In genomic region chr21:17708541-17709265, GRCh38 we compare ENCODE assay signal across 9 cellular contexts.
A peak's percentile ranks its signal among the peaks of the same experiment; 100 is the strongest.
DNase-seq lines count a peak whose midpoint lies in the region; ATAC-seq lines count a peak whose summit lies in the region.
"Had no signal": no experiment of that assay in that cellular context is flagged by ENCODE, and none has a peak within 500 bp of the region (broad histone marks: within the 10 kb centered on the region; RNA-seq: fewer than 3 reads in every experiment).

No MANE protein-coding gene starts in this region.

- no peaks in the 10 kb centered on the region for H3K27me3 Mint-ChIP-seq in activated naive CD4-positive, alpha-beta T cell treated with anti-CD3 and anti-CD28 coated beads for 36 hours (ENCODE audit: low read depth)
- peaks cover 7% of the 10 kb centered on the region for H3K27me3 Mint-ChIP-seq in stimulated activated naive CD8-positive, alpha-beta T cell treated with anti-CD3 and anti-CD28 coated beads, Interleukin-15, Interleukin-2, amounts not matched to agents 100 ng/mL and 50 ng/mL, for 24 hours

- ATAC-seq in HG02798 (IDR thresholded peaks at IDR 0.05; ENCODE audit: poor library complexity, unreplicated experiment) (peak; percentile 37), HG03571 (IDR thresholded peaks at IDR 0.05; ENCODE audit: unreplicated experiment) (peak; percentile 45)

- CTCF ChIA-PET in activated naive CD4-positive, alpha-beta T cell treated with anti-CD3 and anti-CD28 coated beads for 36 hours (lab: Charles Lee): interaction anchor here (0.6 to 1.2 kb wide), 3 partner anchors 57 to 216 kb away, joined by 3 to 4 read pairs (median 3); no protein-coding TSS in a partner anchor

- peaks cover 8% of the 10 kb centered on the region for H3K36me3 Mint-ChIP-seq in activated naive CD4-positive, alpha-beta T cell treated with anti-CD3 and anti-CD28 coated beads for 36 hours (ENCODE audit: low read depth)
- H3K36me3 Mint-ChIP-seq in stimulated activated naive CD8-positive, alpha-beta T cell treated with anti-CD3 and anti-CD28 coated beads, Interleukin-15, Interleukin-2, amounts not matched to agents 100 ng/mL and 50 ng/mL, for 24 hours (ENCODE audit: low read depth): no peaks in the 10 kb centered on the region

- peaks cover 16% of the 10 kb centered on the region for H3K9me3 Mint-ChIP-seq in activated naive CD4-positive, alpha-beta T cell treated with anti-CD3 and anti-CD28 coated beads for 36 hours
- peaks cover 21% of the 10 kb centered on the region for H3K9me3 Mint-ChIP-seq in stimulated activated naive CD8-positive, alpha-beta T cell treated with anti-CD3 and anti-CD28 coated beads, Interleukin-15, Interleukin-2, amounts not matched to agents 100 ng/mL and 50 ng/mL, for 24 hours

- no peak for DNase-seq in activated naive CD4-positive, alpha-beta T cell treated with anti-CD3 and anti-CD28 coated beads for 36 hours
- no peak for DNase-seq in activated naive CD4-positive, alpha-beta T cell treated with Interleukin-2 at 50 U/mL for 16 hours
- DNase-seq in NCI-H774 (lab: John Stamatoyannopoulos, UW): no peak
- no peak for DNase-seq in NOMO-1 treated with dmso at 0.1 percent for 144 hours (lab: John Stamatoyannopoulos, UW; ENCODE audit: unreplicated experiment)
- no peak for DNase-seq in dedifferentiated amniotic fluid mesenchymal stem cell (ENCODE audit: extremely low spot score)
- DNase-seq: retina had no signal

- intact Hi-C loops in activated naive CD4-positive, alpha-beta T cell treated with anti-CD3 and anti-CD28 coated beads for 36 hours (cut with micrococcal nuclease): loop anchor here (1.0 to 2.0 kb wide), 2 partner anchors 72 to 98 kb away; no protein-coding TSS in a partner anchor

- H3K4me3 Mint-ChIP-seq in activated naive CD4-positive, alpha-beta T cell treated with anti-CD3 and anti-CD28 coated beads for 36 hours: no peak overlapping the region
- no peak overlapping the region for H3K4me3 Mint-ChIP-seq in stimulated activated naive CD8-positive, alpha-beta T cell treated with anti-CD3 and anti-CD28 coated beads, Interleukin-15, Interleukin-2, amounts not matched to agents 100 ng/mL and 50 ng/mL, for 24 hours

- peaks cover 16% of the 10 kb centered on the region for H3K4me1 Mint-ChIP-seq in activated naive CD4-positive, alpha-beta T cell treated with anti-CD3 and anti-CD28 coated beads for 36 hours (ENCODE audit: low read depth)
- peaks cover 20% of the 10 kb centered on the region for H3K4me1 Mint-ChIP-seq in stimulated activated naive CD8-positive, alpha-beta T cell treated with anti-CD3 and anti-CD28 coated beads, Interleukin-15, Interleukin-2, amounts not matched to agents 100 ng/mL and 50 ng/mL, for 24 hours (ENCODE audit: low read depth)

- H3K27ac Mint-ChIP-seq in activated naive CD4-positive, alpha-beta T cell treated with anti-CD3 and anti-CD28 coated beads for 36 hours: peak overlapping the region; percentile 59
- H3K27ac Mint-ChIP-seq in stimulated activated naive CD8-positive, alpha-beta T cell treated with anti-CD3 and anti-CD28 coated beads, Interleukin-15, Interleukin-2, amounts not matched to agents 100 ng/mL and 50 ng/mL, for 24 hours: peak overlapping the region; percentile 9
